8 cellular contexts compared by ENCODE assay signal in the genomic region with DNA sequence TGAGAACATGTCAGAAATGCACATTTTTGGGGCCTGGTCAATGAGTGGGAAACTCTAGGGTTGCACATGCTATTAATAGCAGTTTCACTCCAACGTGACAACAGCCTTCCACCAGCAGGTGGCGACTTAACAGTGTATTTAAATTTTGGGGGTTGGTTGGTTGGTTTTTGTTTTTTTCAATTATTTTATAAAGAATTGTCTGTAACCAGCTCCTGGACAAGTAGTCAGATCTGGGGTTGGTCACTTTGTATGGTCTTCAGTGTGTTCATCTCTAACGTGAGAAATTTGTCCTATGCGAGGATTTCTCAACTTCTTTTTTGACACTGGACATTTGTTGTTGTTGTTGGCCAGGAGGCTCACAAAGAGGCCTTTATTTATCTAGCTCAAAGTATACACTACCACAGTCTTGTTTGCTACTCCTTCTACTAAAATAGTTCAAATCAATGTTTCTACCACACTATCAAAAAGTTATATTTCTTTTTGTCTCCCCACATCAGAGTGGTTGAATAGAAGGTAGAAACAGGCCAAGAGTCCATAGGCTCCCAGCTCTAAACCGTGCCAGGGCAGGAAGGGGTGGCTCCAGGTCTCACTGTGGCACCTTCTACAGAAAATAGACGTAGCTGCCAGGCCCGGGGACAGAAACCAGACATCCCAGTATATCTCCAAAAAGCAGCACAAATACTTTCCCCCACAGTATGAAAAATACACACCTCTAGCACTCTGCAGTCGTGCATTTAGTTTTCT.
DNase-seq lines count a peak whose midpoint lies in the region; ATAC-seq lines count a peak whose summit lies in the region.

No MANE protein-coding gene starts in this region.

- peak; percentile 62 for ATAC-seq in HG02678 (IDR thresholded peaks at IDR 0.05; ENCODE audit: unreplicated experiment)
- peak; percentile 55 for ATAC-seq in activated CD8-positive, alpha-beta T cell treated with anti-CD3 and anti-CD28 coated beads, Interleukin-2, amount 10 ng/mL, durations not matched to agents 7 days and 5 days
- ATAC-seq in effector memory CD8-positive, alpha-beta T cell (replicated peaks) = peak; percentile 61

- no peaks in the 10 kb centered on the region for H3K9me3 Mint-ChIP-seq in activated CD8-positive, alpha-beta T cell treated with anti-CD3 and anti-CD28 coated beads, Interleukin-2, amount 10 ng/mL, durations not matched to agents 7 days and 5 days (ENCODE audit: insufficient read depth)
- H3K9me3 Mint-ChIP-seq in effector memory CD8-positive, alpha-beta T cell = no peaks in the 10 kb centered on the region

- no peak overlapping the region for H3K4me3 Mint-ChIP-seq in activated CD8-positive, alpha-beta T cell treated with anti-CD3 and anti-CD28 coated beads, Interleukin-2, amount 10 ng/mL, durations not matched to agents 7 days and 5 days
- H3K4me3 Mint-ChIP-seq in effector memory CD8-positive, alpha-beta T cell = no peak overlapping the region

- no peak overlapping the region for H3K27ac Mint-ChIP-seq in activated CD8-positive, alpha-beta T cell treated with anti-CD3 and anti-CD28 coated beads, Interleukin-2, amount 10 ng/mL, durations not matched to agents 7 days and 5 days
- H3K27ac Mint-ChIP-seq in effector memory CD8-positive, alpha-beta T cell = no peak overlapping the region

- CTCF ChIA-PET in activated CD8-positive, alpha-beta T cell treated with anti-CD3 and anti-CD28 coated beads, Interleukin-2, amount 10 ng/mL, durations not matched to agents 7 days and 5 days (lab: Charles Lee) = interaction anchor here (0.7 to 8.6 kb wide), 18 partner anchors 9 to 313 kb away, joined by 3 to 158 read pairs (median 4); no protein-coding TSS in a partner anchor

- POLR2A ChIA-PET in activated CD8-positive, alpha-beta T cell treated with anti-CD3 and anti-CD28 coated beads, Interleukin-2, amount 10 ng/mL, durations not matched to agents 7 days and 5 days (lab: Charles Lee) = no interaction called here

- no peaks in the 10 kb centered on the region for H3K36me3 Mint-ChIP-seq in activated CD8-positive, alpha-beta T cell treated with anti-CD3 and anti-CD28 coated beads, Interleukin-2, amount 10 ng/mL, durations not matched to agents 7 days and 5 days (ENCODE audit: low read depth)
- no peaks in the 10 kb centered on the region for H3K36me3 Mint-ChIP-seq in effector memory CD8-positive, alpha-beta T cell (ENCODE audit: insufficient read depth)

- H3K27me3 Mint-ChIP-seq in activated CD8-positive, alpha-beta T cell treated with anti-CD3 and anti-CD28 coated beads, Interleukin-2, amount 10 ng/mL, durations not matched to agents 7 days and 5 days (ENCODE audit: low read depth) = peaks cover 3% of the 10 kb centered on the region
- H3K27me3 Mint-ChIP-seq in effector memory CD8-positive, alpha-beta T cell = peaks cover 9 to 13% of the 10 kb centered on the region in 2 donors

- DNase-seq in NCI-H2196 (lab: John Stamatoyannopoulos, UW; ENCODE audit: unreplicated experiment) (peak; percentile 60), NCI-H2196 treated with DMSO at 0.1 percent for 48 hours (lab: John Stamatoyannopoulos, UW; ENCODE audit: unreplicated experiment) (no peak), NCI-H2227 treated with DMSO at 0.1 percent for 48 hours (lab: John Stamatoyannopoulos, UW) (peak; percentile 9), midbrain (lab: John Stamatoyannopoulos, UW) (peak; percentile 68)
- DNase-seq in activated CD8-positive, alpha-beta T cell treated with anti-CD3 and anti-CD28 coated beads, Interleukin-2, amount 10 ng/mL, durations not matched to agents 7 days and 5 days = peak; percentile 77
- peak; percentile 60 to 68 (median 65) for DNase-seq in effector memory CD8-positive, alpha-beta T cell
- DNase-seq in stimulated activated CD8-positive, alpha-beta memory T cell treated with anti-CD3 and anti-CD28 coated beads, Interleukin-7, amount 100 ng/mL, for 4 hours (ENCODE audit: low read depth in 2 of 2) = peak; percentile 39 to 44

- no peaks in the 10 kb centered on the region for H3K4me1 Mint-ChIP-seq in activated CD8-positive, alpha-beta T cell treated with anti-CD3 and anti-CD28 coated beads, Interleukin-2, amount 10 ng/mL, durations not matched to agents 7 days and 5 days (ENCODE audit: low read depth)
- H3K4me1 Mint-ChIP-seq in effector memory CD8-positive, alpha-beta T cell (ENCODE audit: low read depth in 2 of 2) = no peaks in the 10 kb centered on the region
